ENCODE assay signal across 26 cellular contexts in the genomic region with DNA sequence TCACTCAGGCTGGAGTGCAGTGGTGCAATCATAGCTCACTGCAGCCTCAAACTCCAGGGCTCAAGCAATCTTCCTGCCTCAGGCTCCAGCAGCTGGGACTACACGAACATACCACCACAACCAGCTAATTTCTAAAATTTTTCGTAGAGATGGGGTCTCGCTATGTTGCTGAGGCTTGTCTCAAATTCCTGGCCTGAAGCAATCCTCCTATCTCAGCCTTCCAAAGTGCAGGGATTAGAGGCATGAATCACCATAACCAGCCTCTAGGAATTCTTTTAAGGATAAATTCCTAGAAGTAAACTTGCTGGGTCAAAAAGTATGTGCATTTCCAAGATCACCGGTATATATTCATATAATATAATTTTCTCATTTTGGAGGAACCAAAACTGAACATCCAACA.
"Had no signal": no experiment of that assay in that cellular context is flagged by ENCODE, and none has a peak within 500 bp of the region (broad histone marks: within the 10 kb centered on the region; RNA-seq: fewer than 3 reads in every experiment).

No MANE protein-coding gene starts in this region.

- H3K27me3 ChIP-seq: brain microvascular endothelial cell had no signal

- H3K27ac Mint-ChIP-seq: activated CD4-positive, alpha-beta memory T cell treated with anti-CD3 and anti-CD28 coated beads for 36 hours; activated CD4-positive, alpha-beta T cell treated with anti-CD3 and anti-CD28 coated beads, Interleukin-2, amount 10 ng/mL, durations not matched to agents 24 days and 14 days; activated naive CD4-positive, alpha-beta T cell treated with anti-CD3 and anti-CD28 coated beads, Interleukin-2, amount 50 U/mL, for 72 hours; activated naive CD8-positive, alpha-beta T cell treated with anti-CD3 and anti-CD28 coated beads, Interleukin-2, amount 50 U/mL, for 24 hours; T-helper 17 cell; WTC11 had no signal

- H3K4me3 Mint-ChIP-seq: activated CD4-positive, alpha-beta memory T cell treated with anti-CD3 and anti-CD28 coated beads for 36 hours; activated CD4-positive, alpha-beta T cell treated with anti-CD3 and anti-CD28 coated beads, Interleukin-2, amount 10 ng/mL, durations not matched to agents 24 days and 14 days; activated naive CD8-positive, alpha-beta T cell treated with anti-CD3 and anti-CD28 coated beads, Interleukin-2, amount 50 U/mL, for 24 hours; activated T-cell treated with anti-CD3 and anti-CD28 coated beads, Interleukin-2, amount 50 U/mL, for 4 hours; T-helper 17 cell; WTC11 had no signal

- H3K27ac ChIP-seq: brain microvascular endothelial cell, RWPE1 had no signal

- H3K36me3 Mint-ChIP-seq: activated CD4-positive, alpha-beta memory T cell treated with anti-CD3 and anti-CD28 coated beads for 36 hours; activated naive CD4-positive, alpha-beta T cell treated with anti-CD3 and anti-CD28 coated beads, Interleukin-2, amount 50 U/mL, for 72 hours; WTC11 had no signal

- H3K36me3 ChIP-seq: brain microvascular endothelial cell had no signal

- ATAC-seq: activated naive CD4-positive, alpha-beta T cell treated with anti-CD3 and anti-CD28 coated beads, Interleukin-2, amount 50 U/mL, for 72 hours; activated naive CD8-positive, alpha-beta T cell treated with anti-CD3 and anti-CD28 coated beads, Interleukin-2, amount 50 U/mL, for 24 hours; activated T-cell treated with anti-CD3 and anti-CD28 coated beads, Interleukin-2, amount 50 U/mL, for 4 hours; Panc1; T-helper 17 cell; WTC11 had no signal

- H3K9me3 Mint-ChIP-seq: activated CD4-positive, alpha-beta memory T cell treated with anti-CD3 and anti-CD28 coated beads for 36 hours; activated CD4-positive, alpha-beta T cell treated with anti-CD3 and anti-CD28 coated beads, Interleukin-2, amount 10 ng/mL, durations not matched to agents 24 days and 14 days; activated naive CD8-positive, alpha-beta T cell treated with anti-CD3 and anti-CD28 coated beads, Interleukin-2, amount 50 U/mL, for 24 hours; activated T-cell treated with anti-CD3 and anti-CD28 coated beads, Interleukin-2, amount 50 U/mL, for 4 hours had no signal

- H3K4me1 Mint-ChIP-seq: activated CD4-positive, alpha-beta T cell treated with anti-CD3 and anti-CD28 coated beads, Interleukin-2, amount 10 ng/mL, durations not matched to agents 24 days and 14 days; activated naive CD8-positive, alpha-beta T cell treated with anti-CD3 and anti-CD28 coated beads, Interleukin-2, amount 50 U/mL, for 24 hours; T-helper 17 cell; WTC11 had no signal

- DNase-seq: activated CD4-positive, alpha-beta memory T cell treated with anti-CD3 and anti-CD28 coated beads for 36 hours; activated CD4-positive, alpha-beta T cell treated with anti-CD3 and anti-CD28 coated beads for 1 hour; activated CD4-positive, alpha-beta T cell treated with anti-CD3 and anti-CD28 coated beads, Interleukin-2, amount 10 ng/mL, durations not matched to agents 24 days and 14 days; activated CD8-positive, alpha-beta memory T cell treated with anti-CD3 and anti-CD28 coated beads for 24 hours; activated effector memory CD4-positive, alpha-beta T cell treated with anti-CD3 and anti-CD28 coated beads, Interleukin-2, amount 50 U/mL, for 16 hours; activated naive CD4-positive, alpha-beta T cell treated with Interleukin-2 at 50 U/mL for 16 hours; activated naive CD8-positive, alpha-beta T cell treated with anti-CD3 and anti-CD28 coated beads, Interleukin-2, amount 50 U/mL, for 24 hours; activated T-cell treated with anti-CD3 and anti-CD28 coated beads, Interleukin-2, amount 50 U/mL, for 4 hours; amygdala; brain microvascular endothelial cell; Kasumi-1; KBM-7; NCI-H146; NCI-H1930; NCI-H2171; NCI-H2227 treated with DMSO at 0.1 percent for 48 hours; NCI-H69; NK-92 treated with Interleukin-12 subunit alpha and Interleukin-12 subunit beta, amount 100 ng/mL, for 24 hours; OCI-M1; SHP77; T-helper 17 cell; T-helper 9 cell had no signal
